ENCODE assay signal across 10 cellular contexts in genomic region chr7:150340024-150340749, GRCh38. TPM values are rescaled to one million over a fixed set of nuclear protein-coding genes. Genes with fewer than 3 reads are reported as not detected.
A peak's percentile ranks its signal among the peaks of the same experiment; 100 is the strongest.
DNase-seq lines count a peak whose midpoint lies in the region; ATAC-seq and TF ChIP-seq lines count a peak whose summit lies in the region.
"Had no signal": no experiment of that assay in that cellular context is flagged by ENCODE, and none has a peak within 500 bp of the region (broad histone marks: within the 10 kb centered on the region; RNA-seq: fewer than 3 reads in every experiment).

No MANE protein-coding gene starts in this region.

- H3K4me3 Mint-ChIP-seq in WTC11 (peak overlapping the region; percentile 87), progenitor cell of endocrine pancreas (ENCODE audit: low read depth) (peak overlapping the region; percentile 29)

- H3K4me3 ChIP-seq in right cardiac atrium (ENCODE audit: low read length) (peak overlapping the region; percentile 37), HAP-1 (no peak overlapping the region)
- H3K4me3 ChIP-seq: SJSA1 had no signal

- 14% methylated on average over 39 of the region's 39 CpGs for WGBS in right cardiac atrium

- no peaks in the 10 kb centered on the region for H3K36me3 ChIP-seq in HAP-1 (replicated peaks)
- H3K36me3 ChIP-seq: SJSA1 had no signal

- H3K9me3 ChIP-seq in right cardiac atrium (ENCODE audit: control insufficient read depth, low read length), result no peaks in the 10 kb centered on the region
- H3K9me3 ChIP-seq in HAP-1, result no peaks in the 10 kb centered on the region; the same call in 1 of the 2 replicates
- H3K9me3 ChIP-seq: SJSA1 had no signal

- in situ Hi-C loops in Caki2 (cut with HindIII; ENCODE audit: low pct_unique_long_range_greater_than_20kb, low sequenced_read_pairs) (no loop called here), HAP-1 (cut with MboI; ENCODE audit: low sequenced_read_pairs) (no loop called here)

- no peak overlapping the region for H3K27ac Mint-ChIP-seq in WTC11
- H3K27ac Mint-ChIP-seq in progenitor cell of endocrine pancreas, result peak overlapping the region; percentile 64

- POLR2A ChIA-PET in WTC11 (lab: Charles Lee), result interaction anchor here (0.9 to 2.6 kb wide), 4 partner anchors 10 to 66 kb away, joined by 3 to 9 read pairs (median 3); a partner anchor contains a TSS

- CTCF ChIA-PET in WTC11 (lab: Charles Lee), result interaction anchor here (0.6 to 1.7 kb wide), 6 partner anchors 11 to 44 kb away, joined by 3 to 6 read pairs (median 3); no protein-coding TSS in a partner anchor

- peaks cover 31% of the 10 kb centered on the region for H3K36me3 Mint-ChIP-seq in WTC11
- no peaks in the 10 kb centered on the region for H3K36me3 Mint-ChIP-seq in progenitor cell of endocrine pancreas (ENCODE audit: insufficient read depth)

- H3K4me1 ChIP-seq in right cardiac atrium (ENCODE audit: control insufficient read depth, insufficient read depth, low read length) (peaks cover 4% of the 10 kb centered on the region), HAP-1 (no peaks in the 10 kb centered on the region)
- H3K4me1 ChIP-seq: SJSA1 had no signal

- peaks cover 13% of the 10 kb centered on the region for H3K9me3 Mint-ChIP-seq in WTC11
- H3K9me3 Mint-ChIP-seq in progenitor cell of endocrine pancreas (ENCODE audit: low read depth), result no peaks in the 10 kb centered on the region

- H3K27me3 ChIP-seq in right cardiac atrium (ENCODE audit: control insufficient read depth, insufficient read depth), result no peaks in the 10 kb centered on the region
- H3K27me3 ChIP-seq in HAP-1 (ENCODE audit: low read depth), result no peaks in the 10 kb centered on the region

- peak; percentile 33 for DNase-seq in Caki2 (ENCODE audit: low read depth)
- peak; percentile 48 for DNase-seq in WTC11 (ENCODE audit: low spot score)
- peak; percentile 57 to 88 (median 86) for DNase-seq in right cardiac atrium
- DNase-seq in progenitor cell of endocrine pancreas (ENCODE audit: low spot score, unreplicated experiment), result peak; percentile 19
- DNase-seq in HAP-1 (ENCODE audit: low spot score in 2 of 2), result no peak
- no peak for DNase-seq in activated CD4-positive, alpha-beta T cell treated with anti-CD3 and anti-CD28 coated beads for 1 hour
- DNase-seq: GF-D8 had no signal

- ATAC-seq in WTC11, result peak; percentile 14
- ATAC-seq in right cardiac atrium, result peak; percentile 56 to 60
- no peak for ATAC-seq in HG03159 (IDR thresholded peaks at IDR 0.05; ENCODE audit: unreplicated experiment)
- no peak for ATAC-seq in GM18858 (IDR thresholded peaks at IDR 0.05; ENCODE audit: unreplicated experiment)

- H3K4me1 Mint-ChIP-seq in WTC11 (peaks cover 61% of the 10 kb centered on the region), progenitor cell of endocrine pancreas (ENCODE audit: low read depth) (peaks cover 19% of the 10 kb centered on the region)

- intact Hi-C loops in right cardiac atrium (cut with DNase I), result no loop called here

- H3K27ac ChIP-seq in right cardiac atrium (ENCODE audit: low read length), result no peak overlapping the region
- H3K27ac ChIP-seq: SJSA1 had no signal

- TF ChIP-seq CTCF in WTC11 (IDR thresholded peaks at IDR 0.05), result no peak
- no peak for TF ChIP-seq CTCF in progenitor cell of endocrine pancreas (IDR thresholded peaks at IDR 0.05; ENCODE audit: unreplicated experiment)

- H3K27me3 Mint-ChIP-seq in WTC11 (ENCODE audit: low read depth) (peaks cover 34% of the 10 kb centered on the region), progenitor cell of endocrine pancreas (peaks cover 41% of the 10 kb centered on the region)

TF ChIP-seq in WTC11, 78 proteins besides CTCF, POLR2A, EP300 and RAD21 (continues in another document):
- TF ChIP-seq, protein P1, sequence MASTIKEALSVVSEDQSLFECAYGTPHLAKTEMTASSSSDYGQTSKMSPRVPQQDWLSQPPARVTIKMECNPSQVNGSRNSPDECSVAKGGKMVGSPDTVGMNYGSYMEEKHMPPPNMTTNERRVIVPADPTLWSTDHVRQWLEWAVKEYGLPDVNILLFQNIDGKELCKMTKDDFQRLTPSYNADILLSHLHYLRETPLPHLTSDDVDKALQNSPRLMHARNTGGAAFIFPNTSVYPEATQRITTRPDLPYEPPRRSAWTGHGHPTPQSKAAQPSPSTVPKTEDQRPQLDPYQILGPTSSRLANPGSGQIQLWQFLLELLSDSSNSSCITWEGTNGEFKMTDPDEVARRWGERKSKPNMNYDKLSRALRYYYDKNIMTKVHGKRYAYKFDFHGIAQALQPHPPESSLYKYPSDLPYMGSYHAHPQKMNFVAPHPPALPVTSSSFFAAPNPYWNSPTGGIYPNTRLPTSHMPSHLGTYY (CRISPR knock-in tag; IDR thresholded peaks at IDR 0.05), result no peak
- TF ChIP-seq TEAD4 (CRISPR knock-in tag; IDR thresholded peaks at IDR 0.05), result no peak
- TF ChIP-seq, protein P2, sequence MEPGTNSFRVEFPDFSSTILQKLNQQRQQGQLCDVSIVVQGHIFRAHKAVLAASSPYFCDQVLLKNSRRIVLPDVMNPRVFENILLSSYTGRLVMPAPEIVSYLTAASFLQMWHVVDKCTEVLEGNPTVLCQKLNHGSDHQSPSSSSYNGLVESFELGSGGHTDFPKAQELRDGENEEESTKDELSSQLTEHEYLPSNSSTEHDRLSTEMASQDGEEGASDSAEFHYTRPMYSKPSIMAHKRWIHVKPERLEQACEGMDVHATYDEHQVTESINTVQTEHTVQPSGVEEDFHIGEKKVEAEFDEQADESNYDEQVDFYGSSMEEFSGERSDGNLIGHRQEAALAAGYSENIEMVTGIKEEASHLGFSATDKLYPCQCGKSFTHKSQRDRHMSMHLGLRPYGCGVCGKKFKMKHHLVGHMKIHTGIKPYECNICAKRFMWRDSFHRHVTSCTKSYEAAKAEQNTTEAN (CRISPR knock-in tag; IDR thresholded peaks at IDR 0.05), result no peak
- TF ChIP-seq JAZF1 (CRISPR knock-in tag; IDR thresholded peaks at IDR 0.05), result no peak
- TF ChIP-seq MYBL2 (CRISPR knock-in tag; IDR thresholded peaks at IDR 0.05), result 0 out of 2 replicates have a peak, but pooled peaks have one; percentile 15
- TF ChIP-seq ZNF281 (CRISPR knock-in tag; IDR thresholded peaks at IDR 0.05), result no peak
- TF ChIP-seq NR3C1 (CRISPR knock-in tag; conservative IDR thresholded peaks at IDR 0.05; ENCODE audit: low read depth), result no peak
- no peak for TF ChIP-seq ELF4 (CRISPR knock-in tag; IDR thresholded peaks at IDR 0.05; ENCODE audit: low read depth)

RNA-seq across cellular contexts. Expression of gene RARRES2, which starts 1.2 kb away (rescaled TPM):
- 2.7 and 10.6 TPM in 2 replicates for total RNA-seq in Caki2 (2014; rRNA removed; shearing (Covaris generic); ENCODE audit: low replicate concordance)
- total RNA-seq in WTC11 (2021), result 193 to 230 TPM (median 197 TPM) in 3 replicates
- 100 to 1,000 TPM; 111 to 195 (median 174) TPM for total RNA-seq in right cardiac atrium
- polyA plus RNA-seq in right cardiac atrium, result 193 TPM
- 19.0 and 20.2 TPM in 2 replicates for total RNA-seq in progenitor cell of endocrine pancreas
- total RNA-seq: SJSA1 had no signal

RNA-seq across cellular contexts. Expression of gene ACTR3C, which starts 16.8 kb away (rescaled TPM):
- total RNA-seq in Caki2 (2014; rRNA removed; shearing (Covaris generic); ENCODE audit: low replicate concordance), result 3.7 and 23.0 TPM in 2 replicates
- total RNA-seq in WTC11 (2021) (0.96 to 1.5 TPM (median 1.4 TPM) in 3 replicates), right cardiac atrium (1 to 10 TPM; 4.5 to 7.4 (median 5.5) TPM), progenitor cell of endocrine pancreas (2.3 and 3.3 TPM in 2 replicates)
- polyA plus RNA-seq in right cardiac atrium, result 4.2 TPM
- total RNA-seq: SJSA1 had no signal

RNA-seq across cellular contexts. Expression of gene LRRC61, which starts 17.0 kb away (rescaled TPM):
- 53.9 and 54.9 TPM in 2 replicates for total RNA-seq in Caki2 (2014; rRNA removed; shearing (Covaris generic); ENCODE audit: low replicate concordance)
- total RNA-seq in WTC11 (2021), result 27.7 to 33.3 TPM (median 32.7 TPM) in 3 replicates
- total RNA-seq in right cardiac atrium, result 1 to 10 TPM; 5.7 to 8.0 (median 6.2) TPM
- 4.4 TPM for polyA plus RNA-seq in right cardiac atrium
- 28.1 and 28.3 TPM in 2 replicates for total RNA-seq in progenitor cell of endocrine pancreas
- total RNA-seq: SJSA1 had no signal

RNA-seq across cellular contexts. Expression of gene REPIN1, which starts 28.4 kb away (rescaled TPM):
- 86.1 and 89.8 TPM in 2 replicates for total RNA-seq in Caki2 (2014; rRNA removed; shearing (Covaris generic); ENCODE audit: low replicate concordance)
- 105 to 130 TPM (median 112 TPM) in 3 replicates for total RNA-seq in WTC11 (2021)
- 100 to 1,000 TPM in 3 of 4 donors, 10 to 100 TPM in 1; 98.2 to 116 (median 107) TPM for total RNA-seq in right cardiac atrium
- 70.6 TPM for polyA plus RNA-seq in right cardiac atrium
- total RNA-seq in progenitor cell of endocrine pancreas, result 148 and 153 TPM in 2 replicates

RNA-seq across cellular contexts. Expression of gene ZNF775, which starts 38.9 kb away (rescaled TPM):
- total RNA-seq in Caki2 (2014; rRNA removed; shearing (Covaris generic); ENCODE audit: low replicate concordance), result 8.6 and 10.2 TPM in 2 replicates
- 24.1 to 26.6 TPM (median 25.4 TPM) in 3 replicates for total RNA-seq in WTC11 (2021)
- 1 to 10 TPM; 5.1 to 6.5 (median 5.8) TPM for total RNA-seq in right cardiac atrium
- polyA plus RNA-seq in right cardiac atrium, result 4.5 TPM
- total RNA-seq in progenitor cell of endocrine pancreas, result 10.8 and 13.4 TPM in 2 replicates

Comparison
In these comparisons a context has a peak if more than half of its experiments do, and no peak if none do; other contexts are left out.
1. DNase-seq: peak in Caki2 (single experiment), WTC11 (single experiment), right cardiac atrium (3 of 3) and progenitor cell of endocrine pancreas (single experiment); none in HAP-1 (0 of 2) and activated CD4-positive, alpha-beta T cell treated with anti-CD3 and anti-CD28 coated beads for 1 hour (single experiment).
2. ATAC-seq: peak in WTC11 (single experiment) and right cardiac atrium (2 of 2); none in HG03159 (single experiment) and GM18858 (single experiment).